Comparison of ENCODE assay signal across 8 cellular contexts in genomic region chr4:158255727-158256324, GRCh38. TPM values are rescaled to one million over a fixed set of nuclear protein-coding genes. Genes with fewer than 3 reads are reported as not detected.
DNase-seq lines count a peak whose midpoint lies in the region; ATAC-seq and TF ChIP-seq lines count a peak whose summit lies in the region.

No MANE protein-coding gene starts in this region.

- H3K27ac ChIP-seq in right cardiac atrium (ENCODE audit: low read length) (no peak overlapping the region), substantia nigra (ENCODE audit: low read depth, low read length, poor library complexity, severe bottlenecking) (peak overlapping the region; percentile 56)

- peaks cover 0 to 7% of the 10 kb centered on the region in 2 donors for H3K27me3 Mint-ChIP-seq in natural killer cell (ENCODE audit: low read depth in 2 of 2)
- peaks cover 5 to 14% of the 10 kb centered on the region in 2 donors for H3K27me3 Mint-ChIP-seq in natural killer cell treated with Interleukin-12 subunit alpha and Interleukin-12 subunit beta and Interleukin-15 and Interleukin-18, amount 100 ng/mL, for 72 hours
- H3K27me3 Mint-ChIP-seq in WTC11 (ENCODE audit: low read depth) = no peaks in the 10 kb centered on the region

- H3K4me1 Mint-ChIP-seq in natural killer cell (peaks cover 0 to 4% of the 10 kb centered on the region in 2 donors), WTC11 (peaks cover 25% of the 10 kb centered on the region)
- H3K4me1 Mint-ChIP-seq in natural killer cell treated with Interleukin-12 subunit alpha and Interleukin-12 subunit beta and Interleukin-15 and Interleukin-18, amount 100 ng/mL, for 72 hours (ENCODE audit: low read depth in 2 of 2) = no peaks in the 10 kb centered on the region

- H3K4me1 ChIP-seq in right cardiac atrium (ENCODE audit: control insufficient read depth, insufficient read depth, low read length) = peaks cover 2% of the 10 kb centered on the region

- H3K9me3 Mint-ChIP-seq in natural killer cell (no peaks in the 10 kb centered on the region), WTC11 (no peaks in the 10 kb centered on the region)
- H3K9me3 Mint-ChIP-seq in natural killer cell treated with Interleukin-12 subunit alpha and Interleukin-12 subunit beta and Interleukin-15 and Interleukin-18, amount 100 ng/mL, for 72 hours = no peaks in the 10 kb centered on the region

- no peak for DNase-seq in natural killer cell
- no peak for DNase-seq in natural killer cell treated with Interleukin-12 subunit alpha and Interleukin-12 subunit beta and Interleukin-15 and Interleukin-18, amount 100 ng/mL, for 72 hours (ENCODE audit: low spot score)
- DNase-seq in NB4 (ENCODE audit: low read depth) = peak; percentile 36
- DNase-seq in WTC11 (ENCODE audit: low spot score) = no peak
- no peak for DNase-seq in right cardiac atrium
- peak in 1 of 49 donors; percentile 38 for DNase-seq in substantia nigra (lab: John Stamatoyannopoulos, UW)
- no peak for DNase-seq in UCSD-AML1 (lab: John Stamatoyannopoulos, UW; ENCODE audit: unreplicated experiment)

- H3K27ac Mint-ChIP-seq in natural killer cell = no peak overlapping the region
- no peak overlapping the region for H3K27ac Mint-ChIP-seq in natural killer cell treated with Interleukin-12 subunit alpha and Interleukin-12 subunit beta and Interleukin-15 and Interleukin-18, amount 100 ng/mL, for 72 hours
- no peak overlapping the region for H3K27ac Mint-ChIP-seq in WTC11

- WGBS in right cardiac atrium = 35% methylated on average over 3 of the region's 3 CpGs

- intact Hi-C loops in natural killer cell (cut with micrococcal nuclease) = loop anchor here (10.0 kb wide), 2 partner anchors 919 to 949 kb away; no protein-coding TSS in a partner anchor
- intact Hi-C loops in right cardiac atrium (cut with DNase I) = loop anchor here in 3 of 4 donors (10.0 kb wide), 2 partner anchors 61 to 369 kb away; no protein-coding TSS in a partner anchor

- CTCF ChIA-PET in WTC11 (lab: Charles Lee) = interaction anchor here (0.6 to 3.0 kb wide), 13 partner anchors 12 to 406 kb away, joined by 3 to 22 read pairs (median 3); partner anchors contain the start of gene TMEM144

- POLR2A ChIA-PET in WTC11 (lab: Charles Lee) = no interaction called here

- no peaks in the 10 kb centered on the region for H3K27me3 ChIP-seq in right cardiac atrium (ENCODE audit: control insufficient read depth, insufficient read depth)

- H3K4me3 Mint-ChIP-seq in natural killer cell (no peak overlapping the region), WTC11 (no peak overlapping the region)
- no peak overlapping the region for H3K4me3 Mint-ChIP-seq in natural killer cell treated with Interleukin-12 subunit alpha and Interleukin-12 subunit beta and Interleukin-15 and Interleukin-18, amount 100 ng/mL, for 72 hours

- no peaks in the 10 kb centered on the region for H3K9me3 ChIP-seq in right cardiac atrium (ENCODE audit: control insufficient read depth, low read length)

- TF ChIP-seq POLR2A in NB4 (IDR thresholded peaks at IDR 0.05; ENCODE audit: extremely low read depth, insufficient read length) = no peak

- ATAC-seq in natural killer cell = no peak
- ATAC-seq in natural killer cell treated with Interleukin-12 subunit alpha and Interleukin-12 subunit beta and Interleukin-15 and Interleukin-18, amount 100 ng/mL, for 72 hours = no peak
- peak; percentile 56 for ATAC-seq in HG02642 (IDR thresholded peaks at IDR 0.05; ENCODE audit: poor library complexity, unreplicated experiment)
- peak; percentile 62 for ATAC-seq in WTC11
- peak; percentile 57 to 73 for ATAC-seq in right cardiac atrium

- peak; percentile 37 for TF ChIP-seq CTCF in natural killer cell (IDR thresholded peaks at IDR 0.05)
- TF ChIP-seq CTCF in NB4 (IDR thresholded peaks at IDR 0.05; ENCODE audit: low read depth, low read length) = peak; percentile 48
- peak; percentile 59 for TF ChIP-seq CTCF in WTC11 (IDR thresholded peaks at IDR 0.05)

- H3K4me3 ChIP-seq in NB4 (ENCODE audit: low read depth, low read length) (no peak overlapping the region), right cardiac atrium (ENCODE audit: low read length) (no peak overlapping the region)

- H3K36me3 Mint-ChIP-seq in natural killer cell (no peaks in the 10 kb centered on the region), WTC11 (no peaks in the 10 kb centered on the region)
- no peaks in the 10 kb centered on the region for H3K36me3 Mint-ChIP-seq in natural killer cell treated with Interleukin-12 subunit alpha and Interleukin-12 subunit beta and Interleukin-15 and Interleukin-18, amount 100 ng/mL, for 72 hours

TF ChIP-seq in WTC11, 78 proteins besides CTCF, POLR2A, EP300 and RAD21 (continues in another document):
- no peak for TF ChIP-seq FOXJ3 (CRISPR knock-in tag; IDR thresholded peaks at IDR 0.05; ENCODE audit: borderline replicate concordance)
- no peak for TF ChIP-seq E2F4 (CRISPR knock-in tag; IDR thresholded peaks at IDR 0.05; ENCODE audit: borderline replicate concordance, low read depth)
- no peak for TF ChIP-seq JUN (CRISPR knock-in tag; IDR thresholded peaks at IDR 0.05)
- no peak for TF ChIP-seq E2F1 (CRISPR knock-in tag; IDR thresholded peaks at IDR 0.05)
- no peak for TF ChIP-seq CREM (CRISPR knock-in tag; IDR thresholded peaks at IDR 0.05)
- TF ChIP-seq STAT6 (CRISPR knock-in tag; conservative IDR thresholded peaks at IDR 0.05; ENCODE audit: low read depth) = no peak
- TF ChIP-seq CDX4 (CRISPR knock-in tag; IDR thresholded peaks at IDR 0.05; ENCODE audit: borderline replicate concordance) = no peak
- no peak for TF ChIP-seq TCF7 (CRISPR knock-in tag; IDR thresholded peaks at IDR 0.05; ENCODE audit: low read depth)
- TF ChIP-seq ATF2 (CRISPR knock-in tag; IDR thresholded peaks at IDR 0.05; ENCODE audit: borderline replicate concordance, low read depth) = no peak
- TF ChIP-seq NFE2L1 (CRISPR knock-in tag; IDR thresholded peaks at IDR 0.05) = no peak

RNA-seq across cellular contexts. Expression of gene TMEM144, which starts 45.5 kb away (rescaled TPM):
- total RNA-seq in natural killer cell (under 1 TPM in 2 of 3 donors, not detected in 1; 0.31 to 0.78 TPM), WTC11 (2021) (3.8 to 5.3 TPM (median 4.1 TPM) in 3 replicates), right cardiac atrium (10 to 100 TPM; 11.4 to 18.3 (median 14.4) TPM)
- 1 to 10 TPM in 1 of 2 donors, under 1 TPM in 1; 1.00 to 2.2 TPM for total RNA-seq in natural killer cell treated with Interleukin-12 subunit alpha and Interleukin-12 subunit beta and Interleukin-15 and Interleukin-18, amount 100 ng/mL, for 72 hours
- polyA plus RNA-seq in right cardiac atrium = 6.9 TPM

Comparison
In these comparisons a context has a peak if more than half of its experiments do, and no peak if none do; other contexts are left out.
1. ATAC-seq: peak in HG02642 (single experiment), WTC11 (single experiment) and right cardiac atrium (2 of 2); none in natural killer cell (0 of 3) and natural killer cell treated with Interleukin-12 subunit alpha and Interleukin-12 subunit beta and Interleukin-15 and Interleukin-18, amount 100 ng/mL, for 72 hours (0 of 2).
2. Peak in every context shown above with its lines, with median percentiles within 50 percentile points of each other: CTCF ChIP-seq.